16 cellular contexts compared by ENCODE assay signal in genomic region chr2:227388537-227389011, GRCh38. TPM values are rescaled to one million over a fixed set of nuclear protein-coding genes. Genes with fewer than 3 reads are reported as not detected.
A peak's percentile ranks its signal among the peaks of the same experiment; 100 is the strongest.
DNase-seq lines count a peak whose midpoint lies in the region; ATAC-seq and TF ChIP-seq lines count a peak whose summit lies in the region.
"Had no signal": no experiment of that assay in that cellular context is flagged by ENCODE, and none has a peak within 500 bp of the region (broad histone marks: within the 10 kb centered on the region; RNA-seq: fewer than 3 reads in every experiment).

No MANE protein-coding gene starts in this region.

- 71 to 80% (median 75%) methylated on average over 7 of the region's 7 CpGs for WGBS in adrenal gland, 4 donors

- no peaks in the 10 kb centered on the region for H3K9me3 ChIP-seq in right atrium auricular region
- no peaks in the 10 kb centered on the region for H3K9me3 ChIP-seq in adrenal gland (replicated peaks in 1 of 3)
- H3K9me3 ChIP-seq: tibial nerve had no signal

- no peaks in the 10 kb centered on the region for H3K36me3 ChIP-seq in right atrium auricular region
- H3K36me3 ChIP-seq in adrenal gland (replicated peaks in 1 of 2): no peaks in the 10 kb centered on the region
- H3K36me3 ChIP-seq: tibial nerve had no signal

- peak; percentile 44 for DNase-seq in right atrium auricular region (ENCODE audit: low spot score)
- no peak for DNase-seq in Right ventricle myocardium inferior (ENCODE audit: missing footprints)
- peak; percentile 99 for DNase-seq in fibroblast of the aortic adventitia (ENCODE audit: low read depth)
- DNase-seq in mesenteric fat pad (ENCODE audit: low spot score): no peak
- DNase-seq in adrenal gland: no peak
- DNase-seq: activated CD4-positive, alpha-beta memory T cell treated with anti-CD3 and anti-CD28 coated beads for 36 hours; activated naive CD4-positive, alpha-beta T cell treated with Interleukin-2 at 50 U/mL for 16 hours; DMS79 treated with DMSO at 0.1 percent for 48 hours; NCI-H2171 had no signal

- H3K4me1 ChIP-seq in right atrium auricular region (no peaks in the 10 kb centered on the region), adrenal gland (replicated peaks in 1 of 2) (peaks cover 7 to 10% of the 10 kb centered on the region in 2 donors)

- TF ChIP-seq POLR2A in adrenal gland (IDR thresholded peaks at IDR 0.05): no peak

- intact Hi-C loops in Right ventricle myocardium inferior (cut with DNase I): no loop called here
- intact Hi-C loops in adrenal gland (cut with DNase I): no loop called here

- TF ChIP-seq CTCF in right atrium auricular region (IDR thresholded peaks at IDR 0.05): no peak
- no peak for TF ChIP-seq CTCF in fibroblast of the aortic adventitia (IDR thresholded peaks at IDR 0.05; ENCODE audit: insufficient read depth, low read length)
- no peak for TF ChIP-seq CTCF in adrenal gland (IDR thresholded peaks at IDR 0.05)

- H3K4me3 ChIP-seq in right atrium auricular region: no peak overlapping the region
- no peak overlapping the region for H3K4me3 ChIP-seq in fibroblast of the aortic adventitia (ENCODE audit: low read depth, low read length)
- no peak overlapping the region for H3K4me3 ChIP-seq in adrenal gland
- H3K4me3 ChIP-seq: coronary artery, tibial nerve had no signal

- ATAC-seq in Right ventricle myocardium inferior: no peak
- peak; percentile 21; the same call in 1 of the 3 replicates for ATAC-seq in SK-N-SH treated with all-trans-retinoic acid at 6 μM for 48 hours
- ATAC-seq in GM18502 (IDR thresholded peaks at IDR 0.05; ENCODE audit: poor library complexity, unreplicated experiment): no peak
- no peak for ATAC-seq in GM21423 (IDR thresholded peaks at IDR 0.05; ENCODE audit: unreplicated experiment)

- H3K27me3 ChIP-seq in right atrium auricular region: no peaks in the 10 kb centered on the region
- no peaks in the 10 kb centered on the region for H3K27me3 ChIP-seq in adrenal gland
- H3K27me3 ChIP-seq: tibial nerve had no signal

- H3K27ac ChIP-seq in right atrium auricular region (no peak overlapping the region), adrenal gland (no peak overlapping the region)
- H3K27ac ChIP-seq: coronary artery, tibial nerve had no signal

TF ChIP-seq in SK-N-SH treated with all-trans-retinoic acid at 6 μM for 48 hours, 23 proteins besides CTCF, POLR2A, EP300 and RAD21:
- TF ChIP-seq ZNF8 (CRISPR knock-in tag; IDR thresholded peaks at IDR 0.05) (no peak), ESRRG (CRISPR knock-in tag; IDR thresholded peaks at IDR 0.05) (no peak), TSHZ2 (CRISPR knock-in tag; IDR thresholded peaks at IDR 0.05) (no peak), ZNF70 (CRISPR knock-in tag; IDR thresholded peaks at IDR 0.05) (no peak), ZFP3 (CRISPR knock-in tag; IDR thresholded peaks at IDR 0.05) (no peak), RARB (CRISPR knock-in tag; IDR thresholded peaks at IDR 0.05) (no peak), SNAI2 (CRISPR knock-in tag; IDR thresholded peaks at IDR 0.05) (no peak), TCF4 (CRISPR knock-in tag; IDR thresholded peaks at IDR 0.05; ENCODE audit: borderline replicate concordance) (no peak), PPARA (CRISPR knock-in tag; IDR thresholded peaks at IDR 0.05; ENCODE audit: borderline replicate concordance) (no peak), ZC3H10 (CRISPR knock-in tag; IDR thresholded peaks at IDR 0.05) (no peak)
- TF ChIP-seq, protein P1, sequence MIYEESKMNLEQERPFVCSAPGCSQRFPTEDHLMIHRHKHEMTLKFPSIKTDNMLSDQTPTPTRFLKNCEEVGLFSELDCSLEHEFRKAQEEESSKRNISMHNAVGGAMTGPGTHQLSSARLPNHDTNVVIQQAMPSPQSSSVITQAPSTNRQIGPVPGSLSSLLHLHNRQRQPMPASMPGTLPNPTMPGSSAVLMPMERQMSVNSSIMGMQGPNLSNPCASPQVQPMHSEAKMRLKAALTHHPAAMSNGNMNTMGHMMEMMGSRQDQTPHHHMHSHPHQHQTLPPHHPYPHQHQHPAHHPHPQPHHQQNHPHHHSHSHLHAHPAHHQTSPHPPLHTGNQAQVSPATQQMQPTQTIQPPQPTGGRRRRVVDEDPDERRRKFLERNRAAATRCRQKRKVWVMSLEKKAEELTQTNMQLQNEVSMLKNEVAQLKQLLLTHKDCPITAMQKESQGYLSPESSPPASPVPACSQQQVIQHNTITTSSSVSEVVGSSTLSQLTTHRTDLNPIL (CRISPR knock-in tag; IDR thresholded peaks at IDR 0.05; ENCODE audit: low read depth): no peak
- TF ChIP-seq, protein P2, sequence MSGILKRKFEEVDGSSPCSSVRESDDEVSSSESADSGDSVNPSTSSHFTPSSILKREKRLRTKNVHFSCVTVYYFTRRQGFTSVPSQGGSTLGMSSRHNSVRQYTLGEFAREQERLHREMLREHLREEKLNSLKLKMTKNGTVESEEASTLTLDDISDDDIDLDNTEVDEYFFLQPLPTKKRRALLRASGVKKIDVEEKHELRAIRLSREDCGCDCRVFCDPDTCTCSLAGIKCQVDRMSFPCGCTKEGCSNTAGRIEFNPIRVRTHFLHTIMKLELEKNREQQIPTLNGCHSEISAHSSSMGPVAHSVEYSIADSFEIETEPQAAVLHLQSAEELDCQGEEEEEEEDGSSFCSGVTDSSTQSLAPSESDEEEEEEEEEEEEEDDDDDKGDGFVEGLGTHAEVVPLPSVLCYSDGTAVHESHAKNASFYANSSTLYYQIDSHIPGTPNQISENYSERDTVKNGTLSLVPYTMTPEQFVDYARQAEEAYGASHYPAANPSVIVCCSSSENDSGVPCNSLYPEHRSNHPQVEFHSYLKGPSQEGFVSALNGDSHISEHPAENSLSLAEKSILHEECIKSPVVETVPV (CRISPR knock-in tag; IDR thresholded peaks at IDR 0.05): no peak

RNA-seq across cellular contexts. Expression of gene SCYGR1, which starts 0.8 kb away (rescaled TPM):
- total RNA-seq in right atrium auricular region (not detected), Right ventricle myocardium inferior (not detected), fibroblast of the aortic adventitia (ENCODE audit: low replicate concordance) (not detected in 2 replicates), mesenteric fat pad (not detected), adrenal gland (not detected)
- polyA plus RNA-seq in adrenal gland: not detected
- total RNA-seq: A673; activated CD4-positive, alpha-beta memory T cell treated with anti-CD3 and anti-CD28 coated beads for 36 hours; tibial nerve had no signal
- polyA plus RNA-seq: neural cell had no signal

RNA-seq across cellular contexts. Expression of gene TM4SF20, which starts 9.5 kb away (rescaled TPM):
- total RNA-seq in right atrium auricular region (not detected), Right ventricle myocardium inferior (not detected), fibroblast of the aortic adventitia (ENCODE audit: low replicate concordance) (0.57 TPM in 1 of 2 replicates, not detected in the other), mesenteric fat pad (0.32 TPM), adrenal gland (under 1 TPM in 1 of 8 donors, not detected in 7; 0.14 TPM)
- not detected for polyA plus RNA-seq in adrenal gland
- total RNA-seq: A673; activated CD4-positive, alpha-beta memory T cell treated with anti-CD3 and anti-CD28 coated beads for 36 hours; tibial nerve had no signal
- polyA plus RNA-seq: neural cell had no signal

Comparison
In these comparisons a context has a peak if more than half of its experiments do, and no peak if none do; other contexts are left out.
1. DNase-seq: peak in right atrium auricular region (single experiment) and fibroblast of the aortic adventitia (single experiment); none in Right ventricle myocardium inferior (single experiment), mesenteric fat pad (single experiment) and adrenal gland (0 of 7).